Comparison of ENCODE assay signal across 8 cellular contexts in the genomic region with DNA sequence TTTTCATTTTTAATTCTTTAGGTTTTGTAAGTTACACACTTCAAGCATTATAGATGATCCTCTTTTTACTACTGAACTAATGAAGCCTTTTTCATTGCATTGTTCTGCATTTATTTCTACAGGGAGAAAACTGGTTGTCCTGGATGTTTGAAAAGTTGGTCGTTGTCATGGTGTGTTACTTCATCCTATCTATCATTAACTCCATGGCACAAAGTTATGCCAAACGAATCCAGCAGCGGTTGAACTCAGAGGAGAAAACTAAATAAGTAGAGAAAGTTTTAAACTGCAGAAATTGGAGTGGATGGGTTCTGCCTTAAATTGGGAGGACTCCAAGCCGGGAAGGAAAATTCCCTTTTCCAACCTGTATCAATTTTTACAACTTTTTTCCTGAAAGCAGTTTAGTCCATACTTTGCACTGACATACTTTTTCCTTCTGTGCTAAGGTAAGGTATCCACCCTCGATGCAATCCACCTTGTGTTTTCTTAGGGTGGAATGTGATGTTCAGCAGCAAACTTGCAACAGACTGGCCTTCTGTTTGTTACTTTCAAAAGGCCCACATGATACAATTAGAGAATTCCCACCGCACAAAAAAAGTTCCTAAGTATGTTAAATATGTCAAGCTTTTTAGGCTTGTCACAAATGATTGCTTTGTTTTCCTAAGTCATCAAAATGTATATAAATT. TPM values are rescaled to one million over a fixed set of nuclear protein-coding genes. Genes with fewer than 3 reads are reported as not detected.
DNase-seq lines count a peak whose midpoint lies in the region; ATAC-seq and TF ChIP-seq lines count a peak whose summit lies in the region.

No MANE protein-coding gene starts in this region.

- H3K4me2 ChIP-seq in parathyroid adenoma (ENCODE audit: low read length) = peak overlapping the region; percentile 95

- H3K4me1 ChIP-seq in Peyer's patch = peaks cover 0 to 35% (median 17%) of the 10 kb centered on the region in 4 donors
- H3K4me1 ChIP-seq in parathyroid adenoma = peaks cover 28% of the 10 kb centered on the region

- no peaks in the 10 kb centered on the region for H3K79me2 ChIP-seq in parathyroid adenoma

- no peak for TF ChIP-seq POLR2A in Peyer's patch (IDR thresholded peaks at IDR 0.05)

- TF ChIP-seq CTCF in GM12864 (IDR thresholded peaks at IDR 0.05; ENCODE audit: low read depth, low read length, missing control alignments) (no peak), Peyer's patch (IDR thresholded peaks at IDR 0.05) (no peak), epithelial cell of esophagus (IDR thresholded peaks at IDR 0.05; ENCODE audit: insufficient read depth, low read depth, low read length, missing control alignments) (no peak), parathyroid adenoma (IDR thresholded peaks at IDR 0.05) (no peak)

- H3K4me3 ChIP-seq in GM12864 (ENCODE audit: low read depth, low read length) (peak overlapping the region; percentile 63), Peyer's patch (peak overlapping the region; percentile 48 to 74 (median 58)), epithelial cell of esophagus (ENCODE audit: low read length) (peak overlapping the region; percentile 93), parathyroid adenoma (ENCODE audit: low read depth, low read length) (peak overlapping the region; percentile 85)

- H3K27ac ChIP-seq in Peyer's patch (peak overlapping the region; percentile 78 to 96 (median 90)), parathyroid adenoma (peak overlapping the region; percentile 91)

- no peak overlapping the region for H3K9ac ChIP-seq in parathyroid adenoma

- H2AFZ ChIP-seq in parathyroid adenoma = no peak overlapping the region

- H3K27me3 ChIP-seq in Peyer's patch (no peaks in the 10 kb centered on the region), parathyroid adenoma (ENCODE audit: control insufficient read depth, insufficient read depth, low read length) (no peaks in the 10 kb centered on the region)

- peaks cover 0 to 20% (median 0%) of the 10 kb centered on the region in 3 donors for H3K36me3 ChIP-seq in Peyer's patch
- no peaks in the 10 kb centered on the region for H3K36me3 ChIP-seq in parathyroid adenoma (ENCODE audit: control insufficient read depth, insufficient read depth, low read length)

- ATAC-seq in GM21528 (IDR thresholded peaks at IDR 0.05; ENCODE audit: low FRiP score, unreplicated experiment) = no peak
- no peak for ATAC-seq in HG03521 (IDR thresholded peaks at IDR 0.05; ENCODE audit: unreplicated experiment)

- no peaks in the 10 kb centered on the region for H3K9me3 ChIP-seq in Peyer's patch
- no peaks in the 10 kb centered on the region for H3K9me3 ChIP-seq in parathyroid adenoma (ENCODE audit: control insufficient read depth, low read length)

- DNase-seq in GM12864 (ENCODE audit: low read depth) = no peak
- DNase-seq in Peyer's patch = peak in 1 of 3 donors; percentile 32
- no peak for DNase-seq in epithelial cell of esophagus (ENCODE audit: low read depth)
- DNase-seq in LoVo (ENCODE audit: low spot score) = no peak
- no peak for DNase-seq in NCI-H524 treated with DMSO at 0.1 percent for 48 hours (lab: John Stamatoyannopoulos, UW)

RNA-seq across cellular contexts. Expression of gene TUBD1, which starts 53.0 kb away (rescaled TPM):
- 10 to 100 TPM in 1 of 4 donors, 1 to 10 TPM in 3; 8.4 to 12.2 (median 9.5) TPM for total RNA-seq in Peyer's patch

RNA-seq across cellular contexts. Expression of gene RPS6KB1, which starts 53.1 kb away (rescaled TPM):
- 10 to 100 TPM; 21.5 to 43.0 (median 29.9) TPM for total RNA-seq in Peyer's patch
